In the genomic region with DNA sequence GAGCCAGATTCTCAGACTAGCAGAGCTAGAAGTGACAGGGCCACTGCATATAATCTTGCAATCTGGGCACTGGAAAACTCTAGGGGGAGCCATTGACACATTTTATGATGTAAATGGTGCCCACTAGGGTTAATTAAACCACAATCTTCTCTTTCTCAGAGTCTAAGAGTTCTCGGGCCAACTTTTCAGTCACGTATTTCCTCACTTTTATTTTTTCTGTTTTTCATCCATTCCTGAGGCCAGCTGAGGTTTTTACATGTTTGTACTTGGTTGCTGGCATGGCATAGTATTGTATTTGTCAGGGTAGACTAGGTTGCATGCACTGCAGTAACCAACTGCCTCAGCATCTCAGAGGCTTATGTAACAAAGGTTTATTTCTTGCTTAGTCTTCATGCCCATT, we compare ENCODE assay signal across 8 cellular contexts.
DNase-seq lines count a peak whose midpoint lies in the region; TF ChIP-seq lines count a peak whose summit lies in the region.

No MANE protein-coding gene starts in this region.

- POLR2A ChIA-PET in SK-N-SH (lab: Yijun Ruan, JAX), result no interaction called here

- TF ChIP-seq EP300 in SK-N-SH (IDR thresholded peaks at IDR 0.05; ENCODE audit: borderline replicate concordance in 1 of 2, low read depth in 1 of 2, low read length in 1 of 2), result no peak

- no peaks in the 10 kb centered on the region for H3K79me2 ChIP-seq in SK-N-SH (ENCODE audit: insufficient read depth)

- H3K9me3 ChIP-seq in SK-N-SH, result no peaks in the 10 kb centered on the region

- H3K4me3 ChIP-seq in SK-N-SH (ENCODE audit: low read depth in 2 of 2, low read length in 1 of 2), result no peak overlapping the region

- no peaks in the 10 kb centered on the region; the same call in 1 of the 2 replicates for H3K27me3 ChIP-seq in SK-N-SH (ENCODE audit: insufficient read depth)

- CTCF ChIA-PET in SK-N-SH (lab: Yijun Ruan, JAX), result interaction anchor here (0.6 to 3.2 kb wide), 3 partner anchors 9 to 19 kb away, joined by 3 to 9 read pairs (median 5); no protein-coding TSS in a partner anchor

- H3K4me2 ChIP-seq in SK-N-SH, result no peak overlapping the region

- H3K27ac ChIP-seq in SK-N-SH (ENCODE audit: low read depth in 2 of 2, low read length in 1 of 2), result no peak overlapping the region

- no peaks in the 10 kb centered on the region for H3F3A ChIP-seq in SK-N-SH (replicated peaks; ENCODE audit: insufficient read depth)

- no peak overlapping the region for H2AFZ ChIP-seq in SK-N-SH (ENCODE audit: low read depth)

- peak; percentile 63 for TF ChIP-seq CTCF in SK-N-SH (IDR thresholded peaks at IDR 0.05)

- H3K36me3 ChIP-seq in SK-N-SH (replicated peaks in 1 of 2; ENCODE audit: control insufficient read depth in 1 of 2, insufficient read depth in 2 of 2, low read length in 1 of 2), result no peaks in the 10 kb centered on the region

- 6% methylated on average over 2 of the region's 2 CpGs for WGBS in SK-N-SH (ENCODE audit: low lambda C conversion rate)

- peak; percentile 65 for TF ChIP-seq RAD21 in SK-N-SH (IDR thresholded peaks at IDR 0.05; ENCODE audit: low read length)

- H3K9me2 ChIP-seq in SK-N-SH, result no peaks in the 10 kb centered on the region

- H4K20me1 ChIP-seq in SK-N-SH (ENCODE audit: insufficient read depth), result no peaks in the 10 kb centered on the region

- H3K4me1 ChIP-seq in SK-N-SH (ENCODE audit: control insufficient read depth in 1 of 2, insufficient read depth in 2 of 2, low read depth in 1 of 2, low read length in 1 of 2), result peaks cover 0 to 8% of the 10 kb centered on the region in 2 experiments; a peak in 3 of 4 replicates

- no peak overlapping the region for H3K9ac ChIP-seq in SK-N-SH

- DNase-seq in NCI-H1417 (lab: John Stamatoyannopoulos, UW), result peak; percentile 26 to 72 (median 68)
- no peak for DNase-seq in NCI-H1417 treated with DMSO at 0.1 percent for 48 hours (lab: John Stamatoyannopoulos, UW)
- DNase-seq in MV-4-11 (lab: John Stamatoyannopoulos, UW), result peak; percentile 20
- DNase-seq in SK-N-SH, result peak; percentile 24
- peak; percentile 53 for DNase-seq in iPS-NIHi7 (ENCODE audit: extremely low spot score)
- no peak for DNase-seq in activated CD4-positive, CD25-positive, alpha-beta regulatory T cell treated with anti-CD3 and anti-CD28 coated beads, Interleukin-2, amount 50 U/mL, for 72 hours
- DNase-seq in activated CD4-positive, alpha-beta T cell treated with anti-CD3 and anti-CD28 coated beads, Interleukin-2, amount 50 U/mL, for 4 hours, result no peak
- no peak for DNase-seq in activated gamma-delta T cell treated with Interleukin-2 at 50 U/mL for 16 hours

TF ChIP-seq in SK-N-SH, 30 proteins besides CTCF, POLR2A, EP300 and RAD21:
- TF ChIP-seq FOXJ3 (CRISPR knock-in tag; IDR thresholded peaks at IDR 0.05), result no peak
- TF ChIP-seq SMC3 (IDR thresholded peaks at IDR 0.05; ENCODE audit: low read depth, low read length), result peak; percentile 25

Comparison
In these comparisons a context has a peak if more than half of its experiments do, and no peak if none do; other contexts are left out.
1. DNase-seq: peak in NCI-H1417 (3 of 3), MV-4-11 (single experiment), SK-N-SH (single experiment) and iPS-NIHi7 (single experiment); none in NCI-H1417 treated with DMSO at 0.1 percent for 48 hours (single experiment), activated CD4-positive, CD25-positive, alpha-beta regulatory T cell treated with anti-CD3 and anti-CD28 coated beads, Interleukin-2, amount 50 U/mL, for 72 hours (single experiment), activated CD4-positive, alpha-beta T cell treated with anti-CD3 and anti-CD28 coated beads, Interleukin-2, amount 50 U/mL, for 4 hours (0 of 2) and activated gamma-delta T cell treated with Interleukin-2 at 50 U/mL for 16 hours (single experiment).